ENCODE assay signal across 30 cellular contexts in genomic region chr12:51370667-51371066, GRCh38. TPM values are rescaled to one million over a fixed set of nuclear protein-coding genes. Genes with fewer than 3 reads are reported as not detected.
A peak's percentile ranks its signal among the peaks of the same experiment; 100 is the strongest.
DNase-seq lines count a peak whose midpoint lies in the region; ATAC-seq, FAIRE-seq and TF ChIP-seq lines count a peak whose summit lies in the region.
"Had no signal": no experiment of that assay in that cellular context is flagged by ENCODE, and none has a peak within 500 bp of the region (broad histone marks: within the 10 kb centered on the region; RNA-seq: fewer than 3 reads in every experiment).

No MANE protein-coding gene starts in this region.

- no peak for TF ChIP-seq RAD21 in Ishikawa (IDR thresholded peaks at IDR 0.05; ENCODE audit: low read depth)

- H3K27ac ChIP-seq in endothelial cell of umbilical vein (ENCODE audit: insufficient read depth, low read depth, low read length): peak overlapping the region; percentile 25

- no peak for TF ChIP-seq EP300 in Ishikawa (IDR thresholded peaks at IDR 0.05; ENCODE audit: borderline replicate concordance)

- H3K36me3 Mint-ChIP-seq in activated CD4-positive, alpha-beta memory T cell treated with anti-CD3 and anti-CD28 coated beads for 36 hours: peaks cover 20% of the 10 kb centered on the region
- H3K36me3 Mint-ChIP-seq in activated CD4-positive, alpha-beta memory T cell treated with anti-CD3 and anti-CD28 coated beads, Interleukin-2, amount 10 ng/mL, durations not matched to agents 7 days and 5 days (ENCODE audit: low read depth): peaks cover 45% of the 10 kb centered on the region
- H3K36me3 Mint-ChIP-seq in neural crest cell (ENCODE audit: low read depth): no peaks in the 10 kb centered on the region

- no peak overlapping the region for H3K4me2 ChIP-seq in endothelial cell of umbilical vein (ENCODE audit: insufficient read depth, low read length)

- POLR2A ChIA-PET in activated CD4-positive, alpha-beta memory T cell treated with anti-CD3 and anti-CD28 coated beads for 36 hours (lab: Charles Lee): no interaction called here
- POLR2A ChIA-PET in activated CD4-positive, alpha-beta memory T cell treated with anti-CD3 and anti-CD28 coated beads, Interleukin-2, amount 10 ng/mL, durations not matched to agents 7 days and 5 days (lab: Charles Lee): no interaction called here
- POLR2A ChIA-PET in endothelial cell of umbilical vein (lab: Charles Lee): interaction anchor here (1.6 kb wide), 1 partner anchor 21 kb away, joined by 7 read pairs; the partner anchor contains the start of gene GALNT6

- H3K9ac ChIP-seq in endothelial cell of umbilical vein (replicated peaks; ENCODE audit: extremely low read depth, insufficient read depth, low read length): no peak overlapping the region

- TF ChIP-seq POLR2A in endothelial cell of umbilical vein (IDR thresholded peaks at IDR 0.05; ENCODE audit: low read depth, low read length): no peak

- H3K9me3 ChIP-seq in endothelial cell of umbilical vein (replicated peaks; ENCODE audit: control insufficient read depth, insufficient read depth, low read length): no peaks in the 10 kb centered on the region
- H3K9me3 ChIP-seq: breast epithelium, heart right ventricle, MG63, thoracic aorta had no signal

- H3K36me3 ChIP-seq in endothelial cell of umbilical vein (ENCODE audit: control insufficient read depth in 2 of 2, extremely low read depth in 1 of 2, insufficient read depth in 2 of 2, low read length in 2 of 2): no peaks in the 10 kb centered on the region
- H3K36me3 ChIP-seq: breast epithelium, MG63, thoracic aorta had no signal

- H3K27me3 Mint-ChIP-seq in activated CD4-positive, alpha-beta memory T cell treated with anti-CD3 and anti-CD28 coated beads for 36 hours: no peaks in the 10 kb centered on the region
- no peaks in the 10 kb centered on the region for H3K27me3 Mint-ChIP-seq in activated CD4-positive, alpha-beta memory T cell treated with anti-CD3 and anti-CD28 coated beads, Interleukin-2, amount 10 ng/mL, durations not matched to agents 7 days and 5 days
- no peaks in the 10 kb centered on the region for H3K27me3 Mint-ChIP-seq in neural crest cell (ENCODE audit: low read depth)
- H3K27me3 Mint-ChIP-seq: activated CD4-positive, alpha-beta T cell treated with anti-CD3 and anti-CD28 coated beads for 36 hours; activated T-cell treated with anti-CD3 and anti-CD28 coated beads, Interleukin-2, amount 50 U/mL, for 24 hours; stimulated activated naive CD8-positive, alpha-beta T cell treated with anti-CD3 and anti-CD28 coated beads, Interleukin-15, Interleukin-2, amounts not matched to agents 100 ng/mL and 50 ng/mL, for 24 hours had no signal

- no peak overlapping the region for H2AFZ ChIP-seq in endothelial cell of umbilical vein (ENCODE audit: low read depth, low read length)

- H3K4me3 ChIP-seq in endothelial cell of umbilical vein (replicated peaks in 1 of 3; ENCODE audit: insufficient read depth in 1 of 3, low read depth in 1 of 3, low read length in 3 of 3): no peak overlapping the region
- H3K4me3 ChIP-seq: breast epithelium, heart right ventricle, lung, MG63, skin epidermis had no signal

- CTCF ChIA-PET in activated CD4-positive, alpha-beta memory T cell treated with anti-CD3 and anti-CD28 coated beads for 36 hours (lab: Charles Lee): no interaction called here
- CTCF ChIA-PET in activated CD4-positive, alpha-beta memory T cell treated with anti-CD3 and anti-CD28 coated beads, Interleukin-2, amount 10 ng/mL, durations not matched to agents 7 days and 5 days (lab: Charles Lee): interaction anchor here (1.7 kb wide), 1 partner anchor 21 kb away, joined by 4 read pairs; no protein-coding TSS in a partner anchor
- CTCF ChIA-PET in endothelial cell of umbilical vein (lab: Charles Lee): interaction anchor here (1.0 to 2.2 kb wide), 7 partner anchors 19 to 505 kb away, joined by 3 to 15 read pairs (median 9); partner anchors contain the start of genes GALNT6 and POU6F1

- no peaks in the 10 kb centered on the region for H3K79me2 ChIP-seq in endothelial cell of umbilical vein (ENCODE audit: control insufficient read depth, insufficient read depth, low read length)

- no peak overlapping the region for H3K4me3 Mint-ChIP-seq in activated CD4-positive, alpha-beta memory T cell treated with anti-CD3 and anti-CD28 coated beads for 36 hours
- H3K4me3 Mint-ChIP-seq in activated CD4-positive, alpha-beta memory T cell treated with anti-CD3 and anti-CD28 coated beads, Interleukin-2, amount 10 ng/mL, durations not matched to agents 7 days and 5 days: no peak overlapping the region
- H3K4me3 Mint-ChIP-seq in neural crest cell: no peak overlapping the region
- H3K4me3 Mint-ChIP-seq: activated CD4-positive, alpha-beta T cell treated with anti-CD3 and anti-CD28 coated beads for 36 hours; activated T-cell treated with anti-CD3 and anti-CD28 coated beads, Interleukin-2, amount 50 U/mL, for 24 hours; H9; stimulated activated naive CD8-positive, alpha-beta T cell treated with anti-CD3 and anti-CD28 coated beads, Interleukin-15, Interleukin-2, amounts not matched to agents 100 ng/mL and 50 ng/mL, for 24 hours had no signal

- no peaks in the 10 kb centered on the region for H3K9me3 Mint-ChIP-seq in activated CD4-positive, alpha-beta memory T cell treated with anti-CD3 and anti-CD28 coated beads for 36 hours
- H3K9me3 Mint-ChIP-seq in activated CD4-positive, alpha-beta memory T cell treated with anti-CD3 and anti-CD28 coated beads, Interleukin-2, amount 10 ng/mL, durations not matched to agents 7 days and 5 days: no peaks in the 10 kb centered on the region
- H3K9me3 Mint-ChIP-seq in neural crest cell: no peaks in the 10 kb centered on the region
- H3K9me3 Mint-ChIP-seq: activated T-cell treated with anti-CD3 and anti-CD28 coated beads, Interleukin-2, amount 50 U/mL, for 24 hours; H9; stimulated activated naive CD8-positive, alpha-beta T cell treated with anti-CD3 and anti-CD28 coated beads, Interleukin-15, Interleukin-2, amounts not matched to agents 100 ng/mL and 50 ng/mL, for 24 hours had no signal

- intact Hi-C loops in activated CD4-positive, alpha-beta memory T cell treated with anti-CD3 and anti-CD28 coated beads for 36 hours (cut with micrococcal nuclease): no loop called here
- intact Hi-C loops in endothelial cell of umbilical vein (cut with micrococcal nuclease): loop anchor here (1.0 kb wide), 1 partner anchor 21 kb away; the partner anchor contains the start of gene GALNT6

- DNase-seq in activated CD4-positive, alpha-beta memory T cell treated with anti-CD3 and anti-CD28 coated beads for 36 hours: no peak
- no peak for DNase-seq in activated CD4-positive, alpha-beta memory T cell treated with anti-CD3 and anti-CD28 coated beads, Interleukin-2, amount 10 ng/mL, durations not matched to agents 7 days and 5 days
- DNase-seq in endothelial cell of umbilical vein (ENCODE audit: low read depth, low spot score): no peak
- DNase-seq in neural crest cell (ENCODE audit: low read depth, low spot score): no peak
- DNase-seq in activated CD8-positive, alpha-beta memory T cell treated with anti-CD3 and anti-CD28 coated beads, Interleukin-2, amount 50 U/mL, for 4 hours: no peak
- DNase-seq in DMS 273 (lab: John Stamatoyannopoulos, UW; ENCODE audit: unreplicated experiment): no peak
- DNase-seq: activated CD4-positive, alpha-beta T cell treated with anti-CD3 and anti-CD28 coated beads for 36 hours; activated naive CD4-positive, alpha-beta T cell; activated T-cell treated with anti-CD3 and anti-CD28 coated beads, Interleukin-2, amount 50 U/mL, for 24 hours; DMS153; erythroblast; foreskin fibroblast; heart right ventricle; KBM-7; MG63; NCI-H2029 treated with DMSO at 0.1 percent for 48 hours; NCI-H748 treated with DMSO at 0.1 percent for 48 hours had no signal

- H4K20me1 ChIP-seq in endothelial cell of umbilical vein (replicated peaks; ENCODE audit: control insufficient read depth, extremely low read depth, insufficient read depth, low read length): no peaks in the 10 kb centered on the region

- dilution Hi-C loops in endothelial cell of umbilical vein (cut with MboI; ENCODE audit: extremely low pct_ligation_motif_present, low sequenced_read_pairs): no loop called here

- H3K27me3 ChIP-seq in endothelial cell of umbilical vein (ENCODE audit: control insufficient read depth in 2 of 2, insufficient read depth in 2 of 2, low read length in 2 of 2): no peaks in the 10 kb centered on the region
- H3K27me3 ChIP-seq: breast epithelium, heart right ventricle, MG63 had no signal

- H3K27ac Mint-ChIP-seq in activated CD4-positive, alpha-beta memory T cell treated with anti-CD3 and anti-CD28 coated beads for 36 hours: peak overlapping the region; percentile 44
- no peak overlapping the region for H3K27ac Mint-ChIP-seq in activated CD4-positive, alpha-beta memory T cell treated with anti-CD3 and anti-CD28 coated beads, Interleukin-2, amount 10 ng/mL, durations not matched to agents 7 days and 5 days
- peak overlapping the region; percentile 37 for H3K27ac Mint-ChIP-seq in neural crest cell (ENCODE audit: unreplicated experiment)
- H3K27ac Mint-ChIP-seq: activated CD4-positive, alpha-beta T cell treated with anti-CD3 and anti-CD28 coated beads for 36 hours; activated T-cell treated with anti-CD3 and anti-CD28 coated beads, Interleukin-2, amount 50 U/mL, for 24 hours had no signal

- H3K4me1 ChIP-seq in endothelial cell of umbilical vein (ENCODE audit: control insufficient read depth, extremely low read depth, insufficient read depth, low read length): peaks cover 54% of the 10 kb centered on the region
- H3K4me1 ChIP-seq: breast epithelium had no signal

- H3K4me1 Mint-ChIP-seq in activated CD4-positive, alpha-beta memory T cell treated with anti-CD3 and anti-CD28 coated beads for 36 hours (ENCODE audit: low read depth): peaks cover 60% of the 10 kb centered on the region
- peaks cover 68% of the 10 kb centered on the region for H3K4me1 Mint-ChIP-seq in activated CD4-positive, alpha-beta memory T cell treated with anti-CD3 and anti-CD28 coated beads, Interleukin-2, amount 10 ng/mL, durations not matched to agents 7 days and 5 days
- H3K4me1 Mint-ChIP-seq in neural crest cell: peaks cover 15% of the 10 kb centered on the region

- no peak for ATAC-seq in GM18868 (IDR thresholded peaks at IDR 0.05; ENCODE audit: unreplicated experiment)
- ATAC-seq: activated CD4-positive, alpha-beta T cell treated with anti-CD3 and anti-CD28 coated beads for 36 hours had no signal

- no TSS peak for BruUV-seq in endothelial cell of umbilical vein (replicated peaks; lab: Mats Ljungman, UMichigan)

- no peaks in the 10 kb centered on the region for H3K9me1 ChIP-seq in endothelial cell of umbilical vein (replicated peaks; ENCODE audit: control insufficient read depth, extremely low read depth, insufficient read depth, low read length)

- no peak for FAIRE-seq in endothelial cell of umbilical vein (lab: Jason Lieb, UNC)

- TF ChIP-seq CTCF in endothelial cell of umbilical vein (IDR thresholded peaks at IDR 0.05; ENCODE audit: extremely low read depth in 1 of 2, insufficient read depth in 1 of 2, low read depth in 1 of 2, low read length in 2 of 2) (no peak), neural crest cell (conservative IDR thresholded peaks at IDR 0.05) (no peak)

RNA-seq across cellular contexts. Expression of gene GALNT6, which starts 20.5 kb away (rescaled TPM):
- 10 to 100 TPM; 13.1 to 15.8 TPM for total RNA-seq in activated CD4-positive, alpha-beta memory T cell treated with anti-CD3 and anti-CD28 coated beads for 36 hours
- total RNA-seq in activated CD4-positive, alpha-beta memory T cell treated with anti-CD3 and anti-CD28 coated beads, Interleukin-2, amount 10 ng/mL, durations not matched to agents 7 days and 5 days: 10 to 100 TPM; 17.8 to 18.6 TPM
- total RNA-seq in endothelial cell of umbilical vein (38.3 and 39.2 TPM in 2 replicates), neural crest cell (0.09 and 0.16 TPM in 2 replicates)
- 13.8 and 18.7 TPM in 2 replicates for polyA plus RNA-seq in endothelial cell of umbilical vein
- polyA plus RNA-seq in endothelial cell of umbilical vein (2011; cell fraction: cytosol; rRNA removed): 18.8 and 20.6 TPM in 2 replicates
- polyA plus RNA-seq in endothelial cell of umbilical vein (2011; cell fraction: nucleus; rRNA removed): 14.1 and 16.7 TPM in 2 replicates
- 24.9 and 66.5 TPM in 2 replicates for polyA plus RNA-seq in endothelial cell of umbilical vein (2012)
- polyA minus RNA-seq in endothelial cell of umbilical vein: 22.0 and 25.6 TPM in 2 replicates
- polyA minus RNA-seq in endothelial cell of umbilical vein (2011; cell fraction: cytosol; rRNA and poly(A)+ RNA removed): not detected
- 13.3 and 16.1 TPM in 2 replicates for polyA minus RNA-seq in endothelial cell of umbilical vein (2011; cell fraction: nucleus; rRNA and poly(A)+ RNA removed)

RNA-seq across cellular contexts. Expression of gene CELA1, which starts 24.2 kb away (rescaled TPM):
- total RNA-seq in activated CD4-positive, alpha-beta memory T cell treated with anti-CD3 and anti-CD28 coated beads for 36 hours: under 1 TPM in 1 of 2 experiments, not detected in 1; 0.24 TPM
- total RNA-seq in activated CD4-positive, alpha-beta memory T cell treated with anti-CD3 and anti-CD28 coated beads, Interleukin-2, amount 10 ng/mL, durations not matched to agents 7 days and 5 days: not detected
- total RNA-seq in endothelial cell of umbilical vein (not detected in 2 replicates), neural crest cell (not detected in 2 replicates)
- polyA plus RNA-seq in endothelial cell of umbilical vein: not detected in 2 replicates
- not detected in 2 replicates for polyA plus RNA-seq in endothelial cell of umbilical vein (2011; cell fraction: cytosol; rRNA removed)
- not detected in 2 replicates for polyA plus RNA-seq in endothelial cell of umbilical vein (2011; cell fraction: nucleus; rRNA removed)
- not detected in 2 replicates for polyA plus RNA-seq in endothelial cell of umbilical vein (2012)
- polyA minus RNA-seq in endothelial cell of umbilical vein: not detected in 2 replicates
- polyA minus RNA-seq in endothelial cell of umbilical vein (2011; cell fraction: cytosol; rRNA and poly(A)+ RNA removed): not detected
- not detected in 2 replicates for polyA minus RNA-seq in endothelial cell of umbilical vein (2011; cell fraction: nucleus; rRNA and poly(A)+ RNA removed)
- total RNA-seq: activated CD8-positive, alpha-beta memory T cell treated with anti-CD3 and anti-CD28 coated beads for 36 hours; breast epithelium; H9; heart right ventricle; lung; osteoblast; renal cortical epithelial cell; RPMI7951; SK-MEL-5; thoracic aorta had no signal
- polyA plus RNA-seq: heart right ventricle had no signal

RNA-seq across cellular contexts. Expression of gene BIN2, which starts 46.7 kb away (rescaled TPM):
- 10 to 100 TPM; 59.1 to 64.6 TPM for total RNA-seq in activated CD4-positive, alpha-beta memory T cell treated with anti-CD3 and anti-CD28 coated beads for 36 hours
- 100 to 1,000 TPM; 206 to 214 TPM for total RNA-seq in activated CD4-positive, alpha-beta memory T cell treated with anti-CD3 and anti-CD28 coated beads, Interleukin-2, amount 10 ng/mL, durations not matched to agents 7 days and 5 days
- not detected in 2 replicates for total RNA-seq in endothelial cell of umbilical vein
- polyA plus RNA-seq in endothelial cell of umbilical vein: not detected in 2 replicates
- polyA plus RNA-seq in endothelial cell of umbilical vein (2011; cell fraction: cytosol; rRNA removed): not detected in 2 replicates
- polyA plus RNA-seq in endothelial cell of umbilical vein (2011; cell fraction: nucleus; rRNA removed): not detected in 2 replicates
- polyA plus RNA-seq in endothelial cell of umbilical vein (2012): not detected in 2 replicates
- not detected in 2 replicates for polyA minus RNA-seq in endothelial cell of umbilical vein
- not detected for polyA minus RNA-seq in endothelial cell of umbilical vein (2011; cell fraction: cytosol; rRNA and poly(A)+ RNA removed)
- polyA minus RNA-seq in endothelial cell of umbilical vein (2011; cell fraction: nucleus; rRNA and poly(A)+ RNA removed): not detected in 2 replicates
- not detected in 2 replicates for total RNA-seq in neural crest cell
- total RNA-seq: H9, renal cortical epithelial cell, RPMI7951, SK-MEL-5 had no signal

RNA-seq across cellular contexts. Expression of gene SLC4A8, which starts 54.0 kb away (rescaled TPM):
- total RNA-seq in activated CD4-positive, alpha-beta memory T cell treated with anti-CD3 and anti-CD28 coated beads for 36 hours: 1 to 10 TPM; 1.8 to 3.7 TPM
- total RNA-seq in activated CD4-positive, alpha-beta memory T cell treated with anti-CD3 and anti-CD28 coated beads, Interleukin-2, amount 10 ng/mL, durations not matched to agents 7 days and 5 days: 1 to 10 TPM; 5.2 to 5.4 TPM
- total RNA-seq in endothelial cell of umbilical vein (7.1 and 9.7 TPM in 2 replicates), neural crest cell (30.9 and 33.8 TPM in 2 replicates)
- 3.0 and 4.7 TPM in 2 replicates for polyA plus RNA-seq in endothelial cell of umbilical vein
- 2.4 and 3.2 TPM in 2 replicates for polyA plus RNA-seq in endothelial cell of umbilical vein (2011; cell fraction: cytosol; rRNA removed)
- 6.9 and 7.4 TPM in 2 replicates for polyA plus RNA-seq in endothelial cell of umbilical vein (2011; cell fraction: nucleus; rRNA removed)
- 2.6 and 5.2 TPM in 2 replicates for polyA plus RNA-seq in endothelial cell of umbilical vein (2012)
- 8.2 and 13.0 TPM in 2 replicates for polyA minus RNA-seq in endothelial cell of umbilical vein
- not detected for polyA minus RNA-seq in endothelial cell of umbilical vein (2011; cell fraction: cytosol; rRNA and poly(A)+ RNA removed)
- polyA minus RNA-seq in endothelial cell of umbilical vein (2011; cell fraction: nucleus; rRNA and poly(A)+ RNA removed): 9.4 and 11.9 TPM in 2 replicates

Comparison
In these comparisons a context has a peak if more than half of its experiments do, and no peak if none do; other contexts are left out.
1. RNA of gene GALNT6, which starts 20.5 kb away (total RNA-seq): 38.3 to 39.2 TPM in endothelial cell of umbilical vein, 17.8 to 18.6 TPM in activated CD4-positive, alpha-beta memory T cell treated with anti-CD3 and anti-CD28 coated beads, Interleukin-2, amount 10 ng/mL, durations not matched to agents 7 days and 5 days and 13.1 to 15.8 TPM in activated CD4-positive, alpha-beta memory T cell treated with anti-CD3 and anti-CD28 coated beads for 36 hours; 0.09 to 0.16 TPM in neural crest cell; every median in the first group is over 10 times any median in the second.
2. RNA of gene BIN2, which starts 46.7 kb away (total RNA-seq): 206 to 214 TPM in activated CD4-positive, alpha-beta memory T cell treated with anti-CD3 and anti-CD28 coated beads, Interleukin-2, amount 10 ng/mL, durations not matched to agents 7 days and 5 days and 59.1 to 64.6 TPM in activated CD4-positive, alpha-beta memory T cell treated with anti-CD3 and anti-CD28 coated beads for 36 hours; not detected in endothelial cell of umbilical vein and not detected in neural crest cell; every median in the first group is over 10 times any median in the second.